In the genomic region with DNA sequence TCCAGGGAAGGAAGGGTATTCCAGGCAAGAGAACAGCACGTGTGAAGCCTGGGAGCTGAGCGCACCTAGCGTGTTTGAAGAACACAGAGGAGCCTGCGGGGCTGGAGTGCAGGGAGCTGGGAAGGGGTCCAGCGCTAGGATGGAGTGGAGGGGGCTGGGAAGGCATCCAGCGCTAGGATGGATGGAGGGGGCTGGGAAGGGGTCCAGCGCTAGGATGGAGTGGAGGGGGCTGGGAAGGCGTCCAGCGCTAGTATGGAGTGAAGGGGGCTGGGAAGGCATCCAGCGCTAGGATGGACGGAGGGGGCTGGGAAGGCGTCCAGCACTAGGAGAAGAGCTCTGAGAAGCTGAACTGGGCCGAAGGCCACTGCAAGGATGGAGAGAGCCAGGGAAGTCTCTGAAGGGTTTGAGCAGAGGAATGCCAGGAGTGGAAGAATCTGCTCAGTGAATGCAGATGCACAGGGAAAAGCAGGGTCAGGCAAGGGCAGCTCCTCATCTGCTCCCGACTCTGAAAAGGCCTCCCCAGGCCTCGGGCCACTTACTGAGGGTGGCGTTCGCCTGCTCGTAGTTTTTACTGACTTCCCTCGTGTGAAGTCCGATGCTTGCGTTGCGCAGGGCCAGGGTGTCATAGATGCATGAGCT, we compare ENCODE assay signal across 15 cellular contexts. TPM values are rescaled to one million over a fixed set of nuclear protein-coding genes. Genes with fewer than 3 reads are reported as not detected.
DNase-seq lines count a peak whose midpoint lies in the region; ATAC-seq, FAIRE-seq and TF ChIP-seq lines count a peak whose summit lies in the region.
"Had no signal": no experiment of that assay in that cellular context is flagged by ENCODE, and none has a peak within 500 bp of the region (broad histone marks: within the 10 kb centered on the region; RNA-seq: fewer than 3 reads in every experiment).

No MANE protein-coding gene starts in this region.

- in situ Hi-C loops in HepG2 (cut with HindIII; ENCODE audit: extremely low pct_ligation_motif_present, low pct_unique_long_range_greater_than_20kb), result no loop called here

- intact Hi-C loops in prostate gland (cut with DNase I) (no loop called here), HepG2 (cut with micrococcal nuclease; ENCODE audit: unreplicated experiment) (no loop called here)

- DNase-seq in NCI-H1092 (lab: John Stamatoyannopoulos, UW) (peak; percentile 99), bronchial epithelial cell (ENCODE audit: low read depth) (no peak), midbrain (lab: John Stamatoyannopoulos, UW) (peak; percentile 71), suprapubic skin (ENCODE audit: low spot score in 2 of 2) (peak; percentile 44 to 66), coronary artery (ENCODE audit: low spot score) (no peak), prostate gland (ENCODE audit: low spot score) (no peak), HepG2 (ENCODE audit: low spot score) (no peak)
- DNase-seq: activated CD4-positive, CD25-positive, alpha-beta regulatory T cell treated with anti-CD3 and anti-CD28 coated beads, Interleukin-2, amount 50 U/mL, for 72 hours; activated T-cell treated with anti-CD3 and anti-CD28 coated beads, Interleukin-2, amount 50 U/mL, for 1 hour; CD8-positive, alpha-beta memory T cell; GM23248; NCI-H510A treated with DMSO at 0.1 percent for 48 hours; stimulated activated naive CD4-positive, alpha-beta T cell treated with Interleukin-2 at 50 U/mL for 16 hours had no signal

- no peaks in the 10 kb centered on the region for H3K79me2 ChIP-seq in HepG2 (ENCODE audit: insufficient read depth, low read length)

- no peak for TF ChIP-seq CTCF in bronchial epithelial cell (IDR thresholded peaks at IDR 0.05; ENCODE audit: insufficient read depth, low read length, severe bottlenecking)
- TF ChIP-seq CTCF in suprapubic skin (IDR thresholded peaks at IDR 0.05), result no peak
- TF ChIP-seq CTCF in coronary artery (IDR thresholded peaks at IDR 0.05), result no peak
- no peak for TF ChIP-seq CTCF in prostate gland (IDR thresholded peaks at IDR 0.05)
- no peak for TF ChIP-seq CTCF in HepG2 (CRISPR knock-in tag; IDR thresholded peaks at IDR 0.05)

- CTCF ChIA-PET in HepG2 (lab: Yijun Ruan, JAX; ENCODE audit: low intra/inter-chr PET ratio, low total read pairs), result no interaction called here

- no peak overlapping the region for H3K27ac ChIP-seq in suprapubic skin
- H3K27ac ChIP-seq in coronary artery, result no peak overlapping the region
- no peak overlapping the region for H3K27ac ChIP-seq in prostate gland
- H3K27ac ChIP-seq in HepG2 (ENCODE audit: extremely low read length, insufficient read depth, low read length), result no peak overlapping the region
- H3K27ac ChIP-seq: GM23248, Peyer's patch had no signal

- H3K9ac ChIP-seq in HepG2 (ENCODE audit: insufficient read depth, low read depth, low read length), result no peak overlapping the region
- H3K9ac ChIP-seq: GM23248 had no signal

- H3K36me3 ChIP-seq in bronchial epithelial cell (ENCODE audit: control insufficient read depth, insufficient read depth, low read length) (no peaks in the 10 kb centered on the region), suprapubic skin (no peaks in the 10 kb centered on the region), prostate gland (no peaks in the 10 kb centered on the region), HepG2 (replicated peaks in 1 of 2; ENCODE audit: control insufficient read depth in 1 of 2, insufficient read depth in 2 of 2, low read length in 2 of 2) (no peaks in the 10 kb centered on the region)
- H3K36me3 ChIP-seq: Peyer's patch had no signal

- TF ChIP-seq EP300 in suprapubic skin (IDR thresholded peaks at IDR 0.05), result no peak
- TF ChIP-seq EP300 in HepG2 (IDR thresholded peaks at IDR 0.05; ENCODE audit: low read depth in 2 of 2, low read length in 2 of 2), result no peak
- TF ChIP-seq EP300 in HepG2 (CRISPR knock-in tag; IDR thresholded peaks at IDR 0.05; ENCODE audit: borderline replicate concordance), result no peak

- no TSS peak for BruUV-seq in HepG2 (replicated peaks; lab: Mats Ljungman, UMichigan)

- no peak overlapping the region for H3K4me2 ChIP-seq in HepG2 (ENCODE audit: low read depth, low read length)

- ATAC-seq in HepG2, result no peak
- ATAC-seq: mucosa of descending colon had no signal

- no peak for TF ChIP-seq POLR2A in suprapubic skin (IDR thresholded peaks at IDR 0.05)
- no peak for TF ChIP-seq POLR2A in prostate gland (IDR thresholded peaks at IDR 0.05)
- no peak for TF ChIP-seq POLR2A in HepG2 (IDR thresholded peaks at IDR 0.05; ENCODE audit: insufficient read depth in 1 of 2, low read depth in 2 of 2, low read length in 2 of 2)

- FAIRE-seq in bronchial epithelial cell (lab: Jason Lieb, UNC) (peak; percentile 99), HepG2 (lab: Jason Lieb, UNC) (no peak)

- no peak overlapping the region for H2AFZ ChIP-seq in HepG2 (ENCODE audit: low read length)
- H2AFZ ChIP-seq: GM23248 had no signal

- no peaks in the 10 kb centered on the region for H3K9me3 ChIP-seq in suprapubic skin
- no peaks in the 10 kb centered on the region for H3K9me3 ChIP-seq in prostate gland
- no peaks in the 10 kb centered on the region for H3K9me3 ChIP-seq in HepG2 (ENCODE audit: low read length)
- H3K9me3 ChIP-seq: mucosa of descending colon, Peyer's patch had no signal

- POLR2A ChIA-PET in HepG2 (lab: Yijun Ruan, JAX), result no interaction called here

- H4K20me1 ChIP-seq in HepG2 (ENCODE audit: insufficient read depth, low read length), result no peaks in the 10 kb centered on the region

- TF ChIP-seq RAD21 in HepG2 (CRISPR knock-in tag; IDR thresholded peaks at IDR 0.05), result no peak

- H3K4me1 ChIP-seq in suprapubic skin (no peaks in the 10 kb centered on the region), prostate gland (replicated peaks) (no peaks in the 10 kb centered on the region), HepG2 (ENCODE audit: insufficient read depth, low read length) (no peaks in the 10 kb centered on the region)

- H3K4me3 ChIP-seq in bronchial epithelial cell (ENCODE audit: low read depth, low read length), result no peak overlapping the region
- H3K4me3 ChIP-seq in suprapubic skin, result no peak overlapping the region
- H3K4me3 ChIP-seq in coronary artery, result no peak overlapping the region
- no peak overlapping the region for H3K4me3 ChIP-seq in prostate gland
- no peak overlapping the region for H3K4me3 ChIP-seq in HepG2 (replicated peaks in 1 of 3; ENCODE audit: insufficient read depth in 1 of 3, low read depth in 2 of 3, low read length in 3 of 3)
- H3K4me3 ChIP-seq: GM23248, mucosa of descending colon, Peyer's patch had no signal

- H3K27me3 ChIP-seq in bronchial epithelial cell (ENCODE audit: control insufficient read depth, insufficient read depth, low read length), result peaks cover 7% of the 10 kb centered on the region
- peaks cover 65% of the 10 kb centered on the region for H3K27me3 ChIP-seq in suprapubic skin
- peaks cover 3% of the 10 kb centered on the region for H3K27me3 ChIP-seq in prostate gland (replicated peaks; ENCODE audit: insufficient read depth)
- peaks cover 10 to 59% of the 10 kb centered on the region in 2 experiments; a peak in 4 of 5 replicates for H3K27me3 ChIP-seq in HepG2 (ENCODE audit: control insufficient read depth in 1 of 2, insufficient read depth in 2 of 2, low read length in 2 of 2)
- H3K27me3 ChIP-seq: Peyer's patch had no signal

- WGBS in suprapubic skin, result 72% methylated on average over 22 of the region's 22 CpGs
- 58% methylated on average over 22 of the region's 22 CpGs for WGBS in prostate gland
- 40% methylated on average over 14 of the region's 22 CpGs for WGBS in HepG2 (ENCODE audit: low lambda C conversion rate)

RNA-seq across cellular contexts. Expression of a gene that starts 39.7 kb away (rescaled TPM):
- total RNA-seq in bronchial epithelial cell (1.6 and 6.8 TPM in 2 replicates), suprapubic skin (10 to 100 TPM in 1 of 4 donors, 1 to 10 TPM in 1, under 1 TPM in 2; 0.26 to 53.4 (median 2.8) TPM), prostate gland (10 to 100 TPM; 17.9 to 49.0 TPM), HepG2 (2016; rRNA removed; fragmentation: Illumina TruSeq; extraction: Trizol) (0.24 TPM in 1 of 2 replicates, not detected in the other)
- total RNA-seq in HepG2 (2016; cell fraction: cytosol; rRNA removed; fragmentation: Illumina TruSeq; extraction: Trizol; ENCODE audit: low read depth), result not detected in 2 replicates
- 0.09 TPM in 1 of 2 replicates, not detected in the other for total RNA-seq in HepG2 (2016; cell fraction: insoluble cytoplasmic fraction; rRNA removed; fragmentation: Illumina TruSeq; extraction: Trizol)
- not detected in 2 replicates for total RNA-seq in HepG2 (2016; cell fraction: membrane; rRNA removed; fragmentation: Illumina TruSeq; extraction: Trizol)
- total RNA-seq in HepG2 (2016; cell fraction: nucleus; rRNA removed; fragmentation: Illumina TruSeq; extraction: Trizol), result 0.34 TPM in 1 of 2 replicates, not detected in the other
- 0.83 and 1.2 TPM in 2 replicates for polyA plus RNA-seq in HepG2 (2011; rRNA removed)
- 0.35 and 0.39 TPM in 2 replicates for polyA plus RNA-seq in HepG2 (2011; cell fraction: cytosol; rRNA removed)
- polyA plus RNA-seq in HepG2 (2011; cell fraction: nucleus; rRNA removed), result 4.6 and 6.0 TPM in 2 replicates
- 1.5 and 1.9 TPM in 2 replicates for polyA plus RNA-seq in HepG2 (2012)
- 0.11 TPM in 1 of 2 replicates, not detected in the other for polyA plus RNA-seq in HepG2 (2016; cell fraction: cytosol; fragmentation: Illumina TruSeq; extraction: Trizol; ENCODE audit: low read depth)
- polyA plus RNA-seq in HepG2 (2016; cell fraction: insoluble cytoplasmic fraction; fragmentation: Illumina TruSeq; extraction: Trizol; ENCODE audit: low read depth), result 0.23 TPM in 1 of 2 replicates, not detected in the other
- 0.16 and 0.24 TPM in 2 replicates for polyA plus RNA-seq in HepG2 (2016; cell fraction: membrane; fragmentation: Illumina TruSeq; extraction: Trizol; ENCODE audit: low read depth)
- 0.79 and 1.7 TPM in 2 replicates for polyA plus RNA-seq in HepG2 (2016; cell fraction: nucleus; fragmentation: Illumina TruSeq; extraction: Trizol; ENCODE audit: insufficient read depth, low read depth)
- 0.23 and 0.48 TPM in 2 replicates for polyA minus RNA-seq in HepG2 (2011; rRNA and poly(A)+ RNA removed; ENCODE audit: low replicate concordance)
- polyA minus RNA-seq in HepG2 (2011; cell fraction: cytosol; rRNA and poly(A)+ RNA removed), result not detected in 2 replicates
- polyA minus RNA-seq in HepG2 (2011; cell fraction: nucleus; rRNA and poly(A)+ RNA removed), result 1.2 TPM in 1 of 2 replicates, not detected in the other
- total RNA-seq: GM23248 had no signal
- polyA plus RNA-seq: CD8-positive, alpha-beta memory T cell; GM23248 had no signal

RNA-seq across cellular contexts. Expression of a gene that starts 51.3 kb away (rescaled TPM):
- 0.26 and 1.0 TPM in 2 replicates for total RNA-seq in bronchial epithelial cell
- total RNA-seq in suprapubic skin, result not detected
- 10 to 100 TPM in 1 of 2 donors, 1 to 10 TPM in 1; 8.6 to 12.0 TPM for total RNA-seq in prostate gland
- total RNA-seq in HepG2 (2016; rRNA removed; fragmentation: Illumina TruSeq; extraction: Trizol), result not detected in 2 replicates
- total RNA-seq in HepG2 (2016; cell fraction: cytosol; rRNA removed; fragmentation: Illumina TruSeq; extraction: Trizol; ENCODE audit: low read depth), result not detected in 2 replicates
- not detected in 2 replicates for total RNA-seq in HepG2 (2016; cell fraction: insoluble cytoplasmic fraction; rRNA removed; fragmentation: Illumina TruSeq; extraction: Trizol)
- not detected in 2 replicates for total RNA-seq in HepG2 (2016; cell fraction: membrane; rRNA removed; fragmentation: Illumina TruSeq; extraction: Trizol)
- not detected in 2 replicates for total RNA-seq in HepG2 (2016; cell fraction: nucleus; rRNA removed; fragmentation: Illumina TruSeq; extraction: Trizol)
- 0.03 TPM in 1 of 2 replicates, not detected in the other for polyA plus RNA-seq in HepG2 (2011; rRNA removed)
- polyA plus RNA-seq in HepG2 (2011; cell fraction: cytosol; rRNA removed), result 0.01 TPM in 1 of 2 replicates, not detected in the other
- 0.10 and 0.42 TPM in 2 replicates for polyA plus RNA-seq in HepG2 (2011; cell fraction: nucleus; rRNA removed)
- polyA plus RNA-seq in HepG2 (2012), result not detected in 2 replicates
- polyA plus RNA-seq in HepG2 (2016; cell fraction: cytosol; fragmentation: Illumina TruSeq; extraction: Trizol; ENCODE audit: low read depth), result not detected in 2 replicates
- polyA plus RNA-seq in HepG2 (2016; cell fraction: insoluble cytoplasmic fraction; fragmentation: Illumina TruSeq; extraction: Trizol; ENCODE audit: low read depth), result not detected in 2 replicates
- polyA plus RNA-seq in HepG2 (2016; cell fraction: membrane; fragmentation: Illumina TruSeq; extraction: Trizol; ENCODE audit: low read depth), result not detected in 2 replicates
- polyA plus RNA-seq in HepG2 (2016; cell fraction: nucleus; fragmentation: Illumina TruSeq; extraction: Trizol; ENCODE audit: insufficient read depth, low read depth), result not detected in 2 replicates
- polyA minus RNA-seq in HepG2 (2011; rRNA and poly(A)+ RNA removed; ENCODE audit: low replicate concordance), result 0.40 TPM in 1 of 2 replicates, not detected in the other
- polyA minus RNA-seq in HepG2 (2011; cell fraction: cytosol; rRNA and poly(A)+ RNA removed), result not detected in 2 replicates
- under 0.01 TPM in 1 of 2 replicates, not detected in the other for polyA minus RNA-seq in HepG2 (2011; cell fraction: nucleus; rRNA and poly(A)+ RNA removed)
- total RNA-seq: GM23248 had no signal
- polyA plus RNA-seq: CD8-positive, alpha-beta memory T cell; GM23248 had no signal

Comparison
In these comparisons a context has a peak if more than half of its experiments do, and no peak if none do; other contexts are left out.
1. DNase-seq: peak in NCI-H1092 (single experiment), midbrain (single experiment) and suprapubic skin (2 of 2); none in bronchial epithelial cell (single experiment), coronary artery (single experiment), prostate gland (single experiment) and HepG2 (single experiment).